Comparison of ENCODE assay signal across 24 cellular contexts in the genomic region with DNA sequence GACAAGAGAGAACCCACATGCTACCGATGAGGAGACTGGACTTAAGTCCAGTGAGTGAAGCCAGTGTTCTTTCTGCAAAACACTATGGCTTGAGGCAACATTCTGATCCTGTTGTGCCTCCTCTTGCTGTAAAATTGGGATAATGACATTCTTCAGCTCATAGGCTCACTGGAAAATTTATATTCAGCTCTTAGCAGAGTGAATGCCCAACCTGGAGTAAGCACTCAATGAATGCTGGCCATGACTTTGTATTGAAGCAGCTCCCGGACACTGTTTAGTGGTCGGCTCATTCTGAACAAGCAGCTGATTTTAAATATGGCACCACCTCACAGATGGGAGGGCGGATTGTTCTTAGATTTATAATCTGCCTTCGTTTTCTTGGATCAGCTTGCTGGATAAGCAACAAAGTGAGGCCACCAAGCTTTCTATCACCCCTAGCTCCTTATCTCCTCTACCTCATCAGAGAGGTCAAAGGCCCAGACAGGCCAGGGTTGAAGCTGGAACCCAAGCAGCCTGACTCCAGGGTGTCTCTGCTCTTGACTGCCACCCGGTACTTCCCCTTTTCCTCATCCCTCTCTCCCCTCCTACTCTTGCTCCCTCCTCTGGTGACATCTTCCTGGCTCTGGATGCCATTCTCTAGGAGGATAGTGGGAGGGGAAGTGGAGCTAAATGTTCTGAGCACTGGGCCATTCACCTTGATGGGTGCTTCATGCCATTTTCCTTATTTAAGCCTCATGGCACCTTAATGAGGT. TPM values are rescaled to one million over a fixed set of nuclear protein-coding genes. Genes with fewer than 3 reads are reported as not detected.
DNase-seq lines count a peak whose midpoint lies in the region; ATAC-seq, FAIRE-seq and TF ChIP-seq lines count a peak whose summit lies in the region.
"Had no signal": no experiment of that assay in that cellular context is flagged by ENCODE, and none has a peak within 500 bp of the region (broad histone marks: within the 10 kb centered on the region; RNA-seq: fewer than 3 reads in every experiment).

No MANE protein-coding gene starts in this region.

- no peak overlapping the region for H2BK120ac ChIP-seq in H1 (replicated peaks; ENCODE audit: low read depth, low read length)

- ATAC-seq in GM18868 (IDR thresholded peaks at IDR 0.05; ENCODE audit: unreplicated experiment), result no peak

- no peaks in the 10 kb centered on the region for H3K9me3 Mint-ChIP-seq in osteocyte (ENCODE audit: unreplicated experiment)

- no peak overlapping the region for H3K4me2 ChIP-seq in H1 (ENCODE audit: insufficient read depth in 1 of 2, low read depth in 2 of 2, low read length in 2 of 2)

- no peaks in the 10 kb centered on the region for H3K79me2 ChIP-seq in H1 (ENCODE audit: control insufficient read depth in 1 of 2, insufficient read depth in 2 of 2, low read length in 2 of 2)

- no peak overlapping the region for H4K91ac ChIP-seq in H1 (replicated peaks; ENCODE audit: insufficient read length, low read length)

- H3K4ac ChIP-seq in H1 (replicated peaks; ENCODE audit: insufficient read length, low read depth, low read length), result no peak overlapping the region

- no peak overlapping the region for H3K4me3 Mint-ChIP-seq in osteocyte (ENCODE audit: unreplicated experiment)

- H3K14ac ChIP-seq in H1 (ENCODE audit: insufficient read length), result no peak overlapping the region

- no peaks in the 10 kb centered on the region; the same call in 1 of the 2 replicates for H3K23me2 ChIP-seq in H1 (ENCODE audit: low read depth, low read length)

- H3K36me3 Mint-ChIP-seq in osteocyte (ENCODE audit: unreplicated experiment), result no peaks in the 10 kb centered on the region

- no peaks in the 10 kb centered on the region for H4K20me1 ChIP-seq in H1 (replicated peaks in 1 of 2; ENCODE audit: control insufficient read depth in 1 of 2, insufficient read depth in 2 of 2, low read length in 2 of 2)

- no peak overlapping the region for H3K18ac ChIP-seq in H1 (ENCODE audit: extremely low read depth, low read length)

- peaks cover 11% of the 10 kb centered on the region for H3K4me1 Mint-ChIP-seq in osteocyte (ENCODE audit: unreplicated experiment)

- no peak for FAIRE-seq in H1 (lab: Jason Lieb, UNC)
- FAIRE-seq: GM18507 had no signal

- 91% methylated on average over 6 of the region's 6 CpGs; no CpG with 5 or more reads in 1 of the 2 experiments for whole genome bisulfite sequencing in H1 (ENCODE audit: extremely low coverage in 1 of 2, insufficient coverage in 1 of 2, insufficient read length in 1 of 2, insufficient replicate concordance in 2 of 2, low coverage in 1 of 2, low lambda C conversion rate in 2 of 2, missing lambda C conversion rate in 1 of 2), 2 experiments
- 79 to 89% (median 85%) methylated on average over 6 of the region's 6 CpGs for WGBS in spleen, 5 donors

- no peak overlapping the region for H2BK20ac ChIP-seq in H1 (ENCODE audit: low read length)

- H2AFZ ChIP-seq in H1 (ENCODE audit: low read length), result no peak overlapping the region

- no peak overlapping the region for H4K5ac ChIP-seq in H1 (ENCODE audit: insufficient read length, low read depth, low read length)

- POLR2A ChIA-PET in HEK293 (lab: Yijun Ruan, JAX), result no interaction called here
- POLR2A ChIA-PET in H1 (lab: Charles Lee; ENCODE audit: partially characterized antibody), result no interaction called here

- no peak overlapping the region for H3K27ac Mint-ChIP-seq in osteocyte (ENCODE audit: unreplicated experiment)

- CTCF ChIA-PET in HEK293 (lab: Yijun Ruan, JAX) (interaction anchor here (0.6 to 2.9 kb wide), 4 partner anchors 10 to 389 kb away, joined by 3 to 15 read pairs (median 4); a partner anchor contains a TSS), H1 (lab: Charles Lee; ENCODE audit: partially characterized antibody) (interaction anchor here (0.6 to 7.1 kb wide), 6 partner anchors 10 to 269 kb away, joined by 3 to 54 read pairs (median 3); a partner anchor contains a TSS)

- H3K79me1 ChIP-seq in H1 (ENCODE audit: low read depth, low read length), result no peaks in the 10 kb centered on the region

- no peak for TF ChIP-seq CTCF in HEK293 (tag by site-specific recombination; IDR thresholded peaks at IDR 0.05)
- no peak for TF ChIP-seq CTCF in NB4 (IDR thresholded peaks at IDR 0.05; ENCODE audit: low read depth, low read length)
- no peak for TF ChIP-seq CTCF in H1 (IDR thresholded peaks at IDR 0.05; ENCODE audit: control extremely low read depth in 1 of 3, insufficient read depth in 1 of 3, low read depth in 1 of 3, low read length in 3 of 3)
- no peak for TF ChIP-seq CTCF in osteocyte (IDR thresholded peaks at IDR 0.05)
- TF ChIP-seq CTCF in spleen (IDR thresholded peaks at IDR 0.05 in 8 of 11, conservative IDR thresholded peaks at IDR 0.05 in 3 of 11), result no peak

- no peak for TF ChIP-seq EP300 in H1 (IDR thresholded peaks at IDR 0.05; ENCODE audit: borderline replicate concordance in 1 of 2, low read depth in 2 of 2, low read length in 2 of 2)

- TF ChIP-seq POLR2A in NB4 (IDR thresholded peaks at IDR 0.05; ENCODE audit: extremely low read depth, insufficient read length) (no peak), H1 (IDR thresholded peaks at IDR 0.05; ENCODE audit: control extremely low read depth in 1 of 2, low read depth in 2 of 2, low read length in 2 of 2) (no peak), spleen (IDR thresholded peaks at IDR 0.05) (no peak)

- no peak overlapping the region for H4K8ac ChIP-seq in H1 (ENCODE audit: extremely low read depth, insufficient read depth, low read length)

- no peak overlapping the region for H3K9ac ChIP-seq in H1 (replicated peaks in 1 of 4; ENCODE audit: extremely low read depth in 1 of 4, low read depth in 3 of 4, low read length in 3 of 4)

- no peak overlapping the region for H3K23ac ChIP-seq in H1 (ENCODE audit: insufficient read length)

- TF ChIP-seq RAD21 in H1 (IDR thresholded peaks at IDR 0.05 in 1 of 2, conservative IDR thresholded peaks at IDR 0.05 in 1 of 2; ENCODE audit: low read depth in 2 of 2, low read length in 2 of 2), result no peak

- H3K27me3 Mint-ChIP-seq in osteocyte (ENCODE audit: unreplicated experiment), result peaks cover 13% of the 10 kb centered on the region

- no peak overlapping the region for H3K27ac ChIP-seq in HEK293 (ENCODE audit: extremely low read depth, low read depth, low read length)
- H3K27ac ChIP-seq in H1 (ENCODE audit: low read depth, low read length), result no peak overlapping the region
- no peak overlapping the region for H3K27ac ChIP-seq in spleen
- H3K27ac ChIP-seq: Peyer's patch had no signal

- H3K27me3 ChIP-seq in H1 (replicated peaks in 1 of 4; ENCODE audit: control insufficient read depth in 3 of 4, extremely low read depth in 1 of 4, insufficient read depth in 3 of 4, low read length in 3 of 4) (0 out of 7 replicates have a peak, but pooled peaks cover 0 to 2% (median 0%) of the 10 kb centered on the region in 4 experiments), spleen (replicated peaks in 1 of 7) (peaks cover 0 to 32% (median 0%) of the 10 kb centered on the region in 7 donors)
- H3K27me3 ChIP-seq: Peyer's patch had no signal

- intact Hi-C loops in spleen (cut with DNase I; ENCODE audit: low total_unique reads), result no loop called here

- H2BK5ac ChIP-seq in H1 (ENCODE audit: low read depth, low read length), result no peak overlapping the region

- no peak overlapping the region for H2BK15ac ChIP-seq in H1 (ENCODE audit: low read length)

- H3K36me3 ChIP-seq in HEK293 (ENCODE audit: control insufficient read depth in 2 of 2, insufficient read depth in 1 of 2, low read length in 2 of 2), result no peaks in the 10 kb centered on the region
- no peaks in the 10 kb centered on the region for H3K36me3 ChIP-seq in H1 (ENCODE audit: control insufficient read depth in 2 of 4, insufficient read depth in 4 of 4, low read length in 3 of 4)
- no peaks in the 10 kb centered on the region for H3K36me3 ChIP-seq in spleen
- H3K36me3 ChIP-seq: Peyer's patch had no signal

- H2BK12ac ChIP-seq in H1 (ENCODE audit: low read depth, low read length), result no peak overlapping the region

- H3K4me1 ChIP-seq in HEK293 (ENCODE audit: control insufficient read depth, insufficient read depth, low read length) (no peaks in the 10 kb centered on the region), H1 (replicated peaks in 1 of 4; ENCODE audit: control insufficient read depth in 3 of 4, insufficient read depth in 4 of 4, low read length in 3 of 4) (peaks cover 0 to 3% (median under 1%) of the 10 kb centered on the region in 4 experiments; a peak in 3 of 7 replicates), spleen (peaks cover 0 to 19% (median 0%) of the 10 kb centered on the region in 6 donors)
- H3K4me1 ChIP-seq: Peyer's patch had no signal

- no peak overlapping the region for H3K56ac ChIP-seq in H1 (replicated peaks; ENCODE audit: insufficient read length, low read depth, low read length)

- 0 out of 2 replicates have a peak overlapping the region, but pooled peaks have one; percentile 26 for H2AK5ac ChIP-seq in H1 (ENCODE audit: low read depth, low read length)

- no peak overlapping the region for H3K4me3 ChIP-seq in HEK293 (ENCODE audit: low read depth, low read length)
- no peak overlapping the region for H3K4me3 ChIP-seq in NB4 (ENCODE audit: low read depth, low read length)
- no peak overlapping the region for H3K4me3 ChIP-seq in H1 (ENCODE audit: extremely low read depth in 1 of 4, insufficient read depth in 2 of 4, low read depth in 3 of 4, low read length in 4 of 4)
- no peak overlapping the region for H3K4me3 ChIP-seq in spleen
- H3K4me3 ChIP-seq: Peyer's patch had no signal

- DNase-seq in NB4 (ENCODE audit: low read depth) (peak; percentile 31), H1 (ENCODE audit: low read depth in 1 of 2, low spot score in 2 of 2) (no peak), osteocyte (ENCODE audit: extremely low spot score, unreplicated experiment) (peak; percentile 34), COLO668 (lab: John Stamatoyannopoulos, UW; ENCODE audit: unreplicated experiment) (no peak), spleen (no peak), DMS114 treated with DMSO at 0.1 percent for 48 hours (lab: John Stamatoyannopoulos, UW; ENCODE audit: unreplicated experiment) (no peak)
- DNase-seq: GOT3, HCEC 1CT, IMR-90, Karpas-422, NCI-H1048, NCI-H1417, NCI-H1694, NCI-H2029 treated with DMSO at 0.1 percent for 48 hours, NCI-H2227 treated with DMSO at 0.1 percent for 48 hours, NCI-H526 treated with DMSO at 0.1 percent for 48 hours, Peyer's patch, SHP77 treated with DMSO at 0.1 percent for 48 hours had no signal

- H3K9me3 ChIP-seq in HEK293 (ENCODE audit: control insufficient read depth, insufficient read depth, low read depth, low read length), result no peaks in the 10 kb centered on the region
- no peaks in the 10 kb centered on the region for H3K9me3 ChIP-seq in H1 (ENCODE audit: insufficient read depth in 2 of 2, low read depth in 1 of 2, low read length in 1 of 2)
- no peaks in the 10 kb centered on the region for H3K9me3 ChIP-seq in spleen
- H3K9me3 ChIP-seq: Peyer's patch had no signal

RNA-seq across cellular contexts. Expression of a gene that starts 11.5 kb away (rescaled TPM):
- not detected in 2 replicates for total RNA-seq in H1 (2021; fragmentation: NEBNext Ultra II Directional; extraction: Animal tissue kit (Norgen Biotek cat#: 25700))
- not detected in 2 replicates for polyA plus RNA-seq in H1 (2011; rRNA removed)
- polyA plus RNA-seq in H1 (2011; cell fraction: cytosol; rRNA removed), result not detected
- polyA plus RNA-seq in H1 (2011; cell fraction: nucleus; rRNA removed), result not detected
- not detected in 4 replicates for polyA plus RNA-seq in H1 (2012, experiment 1 of 2)
- not detected for polyA plus RNA-seq in H1 (2012, experiment 2 of 2)
- polyA plus RNA-seq in H1 (2013, experiment 1 of 2), result not detected
- polyA plus RNA-seq in H1 (2013, experiment 2 of 2), result not detected
- polyA minus RNA-seq in H1 (2011; rRNA and poly(A)+ RNA removed), result not detected in 2 replicates
- not detected for polyA minus RNA-seq in H1 (2011; cell fraction: cytosol; rRNA and poly(A)+ RNA removed)
- not detected for polyA minus RNA-seq in H1 (2011; cell fraction: nucleus; rRNA and poly(A)+ RNA removed)
- not detected in 2 replicates for total RNA-seq in osteocyte
- total RNA-seq in spleen, result under 1 TPM in 1 of 7 donors, not detected in 6; 0.10 TPM
- polyA plus RNA-seq in spleen, result not detected
- total RNA-seq: IMR-90, M059J, NCI-H460, Peyer's patch had no signal
- polyA plus RNA-seq: BJ, IMR-90 had no signal

Comparison
In these comparisons a context has a peak if more than half of its experiments do, and no peak if none do; other contexts are left out.
1. DNase-seq: peak in NB4 (single experiment) and osteocyte (single experiment); none in H1 (0 of 2), COLO668 (single experiment), spleen (single experiment) and DMS114 treated with DMSO at 0.1 percent for 48 hours (single experiment).